13 cellular contexts compared by ENCODE assay signal in the genomic region with DNA sequence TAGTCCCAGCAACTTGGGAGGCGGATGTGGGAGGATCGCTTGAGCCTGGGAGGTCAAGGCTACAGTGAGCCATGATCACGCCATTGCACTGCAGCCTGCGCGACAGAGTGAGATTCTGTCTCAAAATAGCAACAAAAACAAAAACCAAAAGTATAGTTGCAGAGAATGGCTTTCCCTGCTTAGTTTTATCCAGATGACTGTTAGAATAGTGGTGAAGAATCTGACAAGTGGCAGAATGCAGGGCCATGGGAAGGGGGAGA. TPM values are rescaled to one million over a fixed set of nuclear protein-coding genes. Genes with fewer than 3 reads are reported as not detected.
A peak's percentile ranks its signal among the peaks of the same experiment; 100 is the strongest.
DNase-seq lines count a peak whose midpoint lies in the region; ATAC-seq, FAIRE-seq and TF ChIP-seq lines count a peak whose summit lies in the region.
"Had no signal": no experiment of that assay in that cellular context is flagged by ENCODE, and none has a peak within 500 bp of the region (broad histone marks: within the 10 kb centered on the region; RNA-seq: fewer than 3 reads in every experiment).

No MANE protein-coding gene starts in this region.

- H3K4me3 ChIP-seq in Peyer's patch (peak overlapping the region in 2 of 4 donors; percentile 5 to 16), left lung (no peak overlapping the region), thyroid gland (replicated peaks in 1 of 3) (no peak overlapping the region)

- ATAC-seq in left lung: no peak
- no peak for ATAC-seq in GM18858 (IDR thresholded peaks at IDR 0.05; ENCODE audit: unreplicated experiment)
- ATAC-seq: CD8-positive, alpha-beta T cell had no signal

- FAIRE-seq in GM12891 (lab: Jason Lieb, UNC): peak; percentile 87
- FAIRE-seq: RCC 7860 had no signal

- H3K4me1 ChIP-seq in Peyer's patch: peaks cover 0 to 53% (median 6%) of the 10 kb centered on the region in 4 donors
- H3K4me1 ChIP-seq in left lung: peaks cover 6 to 10% of the 10 kb centered on the region in 2 donors
- peaks cover 64 to 90% of the 10 kb centered on the region in 2 donors for H3K4me1 ChIP-seq in thyroid gland

- H3K27ac ChIP-seq in Peyer's patch: peak overlapping the region in 3 of 4 donors; percentile 14 to 90 (median 73)
- H3K27ac ChIP-seq in left lung: peak overlapping the region; percentile 47 to 69
- H3K27ac ChIP-seq in thyroid gland: peak overlapping the region; percentile 11 to 78 (median 75)

- 97 to 98% methylated on average over 5 of the region's 5 CpGs for WGBS in thyroid gland, 2 donors

- no peak for TF ChIP-seq CTCF in Peyer's patch (IDR thresholded peaks at IDR 0.05)
- no peak for TF ChIP-seq CTCF in left lung (IDR thresholded peaks at IDR 0.05)
- no peak for TF ChIP-seq CTCF in thyroid gland (IDR thresholded peaks at IDR 0.05)

- no peaks in the 10 kb centered on the region for H3K36me3 ChIP-seq in Peyer's patch
- no peaks in the 10 kb centered on the region for H3K36me3 ChIP-seq in left lung
- H3K36me3 ChIP-seq in thyroid gland: no peaks in the 10 kb centered on the region

- DNase-seq in GM12891 (ENCODE audit: insufficient read length, low spot score): no peak
- DNase-seq in Peyer's patch: no peak
- DNase-seq in left lung: no peak
- no peak for DNase-seq in thyroid gland
- no peak for DNase-seq in NCI-H82 (lab: John Stamatoyannopoulos, UW)
- no peak for DNase-seq in SKM-1 (lab: John Stamatoyannopoulos, UW; ENCODE audit: unreplicated experiment)
- DNase-seq: CD8-positive, alpha-beta T cell; KBM-7; NCI-H1694; NCI-H446; NCI-H748 treated with DMSO at 0.1 percent for 48 hours had no signal

- intact Hi-C loops in left lung (cut with DNase I) (no loop called here), thyroid gland (cut with DNase I) (no loop called here)

- no peaks in the 10 kb centered on the region for H3K9me3 ChIP-seq in Peyer's patch
- H3K9me3 ChIP-seq in left lung: no peaks in the 10 kb centered on the region
- H3K9me3 ChIP-seq in thyroid gland: no peaks in the 10 kb centered on the region

- no peak for TF ChIP-seq POLR2A in GM12891 (IDR thresholded peaks at IDR 0.05; ENCODE audit: low read depth, low read length)
- TF ChIP-seq POLR2A in Peyer's patch (IDR thresholded peaks at IDR 0.05): no peak
- TF ChIP-seq POLR2A in thyroid gland (IDR thresholded peaks at IDR 0.05): no peak

- H3K27me3 ChIP-seq in Peyer's patch (no peaks in the 10 kb centered on the region), left lung (no peaks in the 10 kb centered on the region), thyroid gland (no peaks in the 10 kb centered on the region)

TF ChIP-seq in GM12891, 5 proteins besides CTCF, POLR2A, EP300 and RAD21:
- no peak for TF ChIP-seq SPI1 (IDR thresholded peaks at IDR 0.05; ENCODE audit: low read depth, low read length)
- TF ChIP-seq POU2F2 (IDR thresholded peaks at IDR 0.05; ENCODE audit: low read depth, low read length): no peak
- no peak for TF ChIP-seq POLR2AphosphoS5 (IDR thresholded peaks at IDR 0.05; ENCODE audit: low read depth, low read length)
- no peak for TF ChIP-seq PAX5 (IDR thresholded peaks at IDR 0.05; ENCODE audit: insufficient read depth, low read length, severe bottlenecking)
- TF ChIP-seq TAF1 (IDR thresholded peaks at IDR 0.05; ENCODE audit: low read depth, low read length): no peak
TF ChIP-seq in GM12891: peak in this region for 0.

RNA-seq across cellular contexts. Expression of a gene that starts 53.8 kb away (rescaled TPM):
- polyA plus RNA-seq in GM12891 (2012; ENCODE audit: low read depth, missing spikeins): 8.8 TPM
- 100 to 1,000 TPM; 213 to 312 (median 277) TPM for total RNA-seq in Peyer's patch
- total RNA-seq in left lung: 100 to 1,000 TPM; 109 to 159 TPM
- total RNA-seq in thyroid gland: 100 to 1,000 TPM in 1 of 4 donors, 10 to 100 TPM in 3; 61.5 to 105 (median 78.0) TPM
